ENCODE assay signal across 1 cellular context in genomic region chr9:81724242-81724889, GRCh38.
TF ChIP-seq lines count a peak whose summit lies in the region.

No MANE protein-coding gene starts in this region.

TF ChIP-seq in GM23338, 12 proteins besides CTCF, POLR2A, EP300 and RAD21 (continued from another document):
- no peak for TF ChIP-seq ZNF462 (CRISPR knock-in tag; IDR thresholded peaks at IDR 0.05)
